In genomic region chr19:56594783-56595547, GRCh38 we compare ENCODE assay signal across 8 cellular contexts.
DNase-seq lines count a peak whose midpoint lies in the region; ATAC-seq, FAIRE-seq and TF ChIP-seq lines count a peak whose summit lies in the region.

ZNF71 (plus strand) TSS chr19:56595302; CDS start chr19:56601559, 6,257 bp downstream.

- peak; percentile 49 for DNase-seq in NCI-H345 treated with DMSO at 0.1 percent for 48 hours (lab: John Stamatoyannopoulos, UW; ENCODE audit: unreplicated experiment)
- DNase-seq in activated CD4-positive, alpha-beta T cell treated with anti-CD3 and anti-CD28 coated beads for 24 hours (ENCODE audit: low read depth in 2 of 2): peak; percentile 85 to 87
- peak; percentile 89 for DNase-seq in choroid plexus epithelial cell (ENCODE audit: low read depth)
- peak; percentile 90 for DNase-seq in kidney glomerular epithelial cell (lab: John Stamatoyannopoulos, UW)
- peak; percentile 92 for DNase-seq in stimulated activated CD4-positive, alpha-beta T cell treated with anti-CD3 and anti-CD28 coated beads, Interleukin-15, amount 100 ng/mL, for 24 hours

- H3K4me3 ChIP-seq in choroid plexus epithelial cell (ENCODE audit: low read depth, low read length): peak within 1 kb of the TSS; percentile 94

- FAIRE-seq in A204.1 (lab: Jason Lieb, UNC): peak; percentile 37

- no peak for TF ChIP-seq CTCF in choroid plexus epithelial cell (conservative IDR thresholded peaks at IDR 0.05; ENCODE audit: low read depth, low read length)

- ATAC-seq in GM18868 (IDR thresholded peaks at IDR 0.05; ENCODE audit: unreplicated experiment) (peak; percentile 96), HG03135 (IDR thresholded peaks at IDR 0.05; ENCODE audit: unreplicated experiment) (peak; percentile 90)

Comparison
In these comparisons a context has a peak if more than half of its experiments do, and no peak if none do; other contexts are left out.
1. Peak in every context shown above with its lines: DNase-seq, ATAC-seq and H3K4me3 ChIP-seq.